Comparison of ENCODE assay signal across 23 cellular contexts in the genomic region with DNA sequence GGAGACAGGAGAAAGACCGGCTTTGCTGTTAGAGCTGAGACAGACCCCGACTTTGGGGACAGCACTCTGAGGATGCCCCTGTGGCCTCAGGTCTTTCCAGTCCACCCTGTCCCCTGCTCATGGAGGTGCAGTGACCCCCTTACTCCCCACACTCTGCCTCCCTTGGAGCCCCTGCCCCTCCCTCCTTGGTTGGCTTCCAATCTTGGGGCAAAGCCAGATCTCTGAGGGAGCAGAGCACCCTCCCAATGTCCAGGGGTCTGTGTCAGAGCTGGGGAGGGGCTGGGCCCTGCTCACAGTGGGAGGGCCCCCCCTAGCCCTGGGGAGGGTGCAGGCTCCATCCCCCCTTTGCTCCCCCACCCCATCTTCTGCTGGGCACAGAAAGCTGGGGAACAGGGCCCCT. TPM values are rescaled to one million over a fixed set of nuclear protein-coding genes. Genes with fewer than 3 reads are reported as not detected.
"Had no signal": no experiment of that assay in that cellular context is flagged by ENCODE, and none has a peak within 500 bp of the region (broad histone marks: within the 10 kb centered on the region; RNA-seq: fewer than 3 reads in every experiment).

No MANE protein-coding gene starts in this region.

- FAIRE-seq: bronchial epithelial cell had no signal

- H3K4me1 ChIP-seq: ascending aorta, parathyroid adenoma had no signal

- H3K4me1 Mint-ChIP-seq: activated naive CD4-positive, alpha-beta T cell treated with anti-CD3 and anti-CD28 coated beads, Interleukin-2, amount 10 ng/mL, durations not matched to agents 7 days and 5 days; activated T-helper 17 cell treated with anti-CD3 and anti-CD28 coated beads, Interleukin-2, amount 50 U/mL, for 72 hours; T-cell had no signal

- H3K27me3 ChIP-seq: ascending aorta, gastroesophageal sphincter, transverse colon had no signal

- H3K9me3 ChIP-seq: ascending aorta, gastroesophageal sphincter, heart right ventricle, transverse colon had no signal

- H3K4me3 Mint-ChIP-seq: activated naive CD4-positive, alpha-beta T cell treated with anti-CD3 and anti-CD28 coated beads, Interleukin-2, amount 10 ng/mL, durations not matched to agents 7 days and 5 days; activated T-helper 17 cell treated with anti-CD3 and anti-CD28 coated beads, Interleukin-2, amount 50 U/mL, for 72 hours; neural crest cell; T-cell had no signal

- H3K27ac Mint-ChIP-seq: activated naive CD4-positive, alpha-beta T cell treated with anti-CD3 and anti-CD28 coated beads, Interleukin-2, amount 10 ng/mL, durations not matched to agents 7 days and 5 days; activated T-helper 17 cell treated with anti-CD3 and anti-CD28 coated beads, Interleukin-2, amount 50 U/mL, for 72 hours; T-cell had no signal

- DNase-seq: activated naive CD4-positive, alpha-beta T cell treated with anti-CD3 and anti-CD28 coated beads, Interleukin-2, amount 10 ng/mL, durations not matched to agents 7 days and 5 days; erythroblast; heart right ventricle; left colon; stimulated activated CD4-positive, alpha-beta T cell treated with anti-CD3 and anti-CD28 coated beads, Interleukin-15, amount 100 ng/mL, for 24 hours; stimulated activated CD4-positive, alpha-beta T cell treated with anti-CD3 and anti-CD28 coated beads, Interleukin-4, amount 100 ng/mL, for 1 hour; stimulated activated naive CD4-positive, alpha-beta T cell treated with Interleukin-2 at 50 U/mL for 16 hours; substantia nigra; T-cell; T-helper 9 cell; transverse colon had no signal

- H3K9me3 Mint-ChIP-seq: activated naive CD4-positive, alpha-beta T cell treated with anti-CD3 and anti-CD28 coated beads, Interleukin-2, amount 10 ng/mL, durations not matched to agents 7 days and 5 days; activated T-helper 17 cell treated with anti-CD3 and anti-CD28 coated beads, Interleukin-2, amount 50 U/mL, for 72 hours; T-cell had no signal

- H3K9ac ChIP-seq: parathyroid adenoma had no signal

- ATAC-seq: activated CD4-positive, CD25-positive, alpha-beta regulatory T cell treated with anti-CD3 and anti-CD28 coated beads, Interleukin-2, amount 50 U/mL, for 24 hours; activated T-helper 17 cell treated with anti-CD3 and anti-CD28 coated beads, Interleukin-2, amount 50 U/mL, for 72 hours; gastroesophageal sphincter; heart right ventricle; left colon; T-cell had no signal

- H2AFZ ChIP-seq: parathyroid adenoma had no signal

- H3K4me3 ChIP-seq: ascending aorta, gastroesophageal sphincter, heart right ventricle, transverse colon had no signal

- H3K27ac ChIP-seq: ascending aorta, gastroesophageal sphincter, heart right ventricle, parathyroid adenoma, transverse colon had no signal

- H3K79me2 ChIP-seq: parathyroid adenoma had no signal

- H3K36me3 ChIP-seq: ascending aorta, gastroesophageal sphincter, heart right ventricle, transverse colon had no signal

- H3K36me3 Mint-ChIP-seq: activated naive CD4-positive, alpha-beta T cell treated with anti-CD3 and anti-CD28 coated beads, Interleukin-2, amount 10 ng/mL, durations not matched to agents 7 days and 5 days; T-cell had no signal

RNA-seq across cellular contexts. Expression of a gene that starts 50.0 kb away (rescaled TPM):
- total RNA-seq: activated CD8-positive, alpha-beta memory T cell treated with anti-CD3 and anti-CD28 coated beads for 36 hours; activated T-helper 17 cell treated with anti-CD3 and anti-CD28 coated beads, Interleukin-2, amount 50 U/mL, for 72 hours; ascending aorta; bronchial epithelial cell; dermis microvascular lymphatic vessel endothelial cell; gastroesophageal sphincter; heart right ventricle; left colon; myocyte; neural crest cell; renal cortical epithelial cell; skeletal muscle tissue; transverse colon had no signal
- polyA plus RNA-seq: heart right ventricle had no signal
